ENCODE assay signal across 2 cellular contexts in the genomic region with DNA sequence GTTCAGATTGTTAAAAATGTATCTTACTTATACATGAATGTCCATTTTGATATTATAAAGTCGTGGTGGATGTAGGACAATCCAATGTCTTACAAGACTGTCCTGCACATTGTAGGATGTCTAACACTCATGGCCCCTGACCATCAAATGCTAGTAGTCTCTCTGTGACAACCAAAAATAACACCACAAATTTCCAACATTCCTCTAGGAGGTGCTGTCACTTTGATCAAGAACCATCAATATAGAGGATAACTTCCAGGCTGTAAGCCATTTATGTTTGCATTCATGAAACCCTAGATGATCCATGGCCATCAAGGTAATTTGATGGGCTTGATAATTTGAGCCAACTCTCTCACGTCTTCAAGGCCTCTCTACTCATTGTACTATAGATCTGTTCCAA.
TF ChIP-seq lines count a peak whose summit lies in the region.

No MANE protein-coding gene starts in this region.

TF ChIP-seq in HEK293, 187 proteins besides CTCF, POLR2A, EP300 and RAD21:
- peak; percentile 5; the same call in 1 of the 2 replicates for TF ChIP-seq ZNF654 (tag by site-specific recombination; IDR thresholded peaks at IDR 0.05; ENCODE audit: low read depth)
- no peak for TF ChIP-seq ZNF473 (tag by site-specific recombination; IDR thresholded peaks at IDR 0.05)
TF ChIP-seq in HEK293: peak in this region for 1.

TF ChIP-seq in K562, 482 proteins besides CTCF, POLR2A, EP300 and RAD21:
- no peak for TF ChIP-seq KLF6 (CRISPR knock-in tag; IDR thresholded peaks at IDR 0.05; ENCODE audit: borderline replicate concordance)
- TF ChIP-seq MGA (IDR thresholded peaks at IDR 0.05), result no peak
- TF ChIP-seq SLC30A9 (CRISPR knock-in tag; IDR thresholded peaks at IDR 0.05), result no peak
- no peak for TF ChIP-seq HNRNPK (IDR thresholded peaks at IDR 0.05; ENCODE audit: low read depth, low read length, poor library complexity, severe bottlenecking)
- TF ChIP-seq RBM25 (IDR thresholded peaks at IDR 0.05; ENCODE audit: low read depth, low read length, severe bottlenecking), result no peak
- no peak for TF ChIP-seq TSHZ1 (CRISPR knock-in tag; IDR thresholded peaks at IDR 0.05)
- no peak for TF ChIP-seq OTX1 (CRISPR knock-in tag; IDR thresholded peaks at IDR 0.05)
- no peak for TF ChIP-seq CREBBP (IDR thresholded peaks at IDR 0.05; ENCODE audit: low read depth, low read length)
- no peak for TF ChIP-seq ZNF507 (tag; conservative IDR thresholded peaks at IDR 0.05)
- TF ChIP-seq, protein P1, sequence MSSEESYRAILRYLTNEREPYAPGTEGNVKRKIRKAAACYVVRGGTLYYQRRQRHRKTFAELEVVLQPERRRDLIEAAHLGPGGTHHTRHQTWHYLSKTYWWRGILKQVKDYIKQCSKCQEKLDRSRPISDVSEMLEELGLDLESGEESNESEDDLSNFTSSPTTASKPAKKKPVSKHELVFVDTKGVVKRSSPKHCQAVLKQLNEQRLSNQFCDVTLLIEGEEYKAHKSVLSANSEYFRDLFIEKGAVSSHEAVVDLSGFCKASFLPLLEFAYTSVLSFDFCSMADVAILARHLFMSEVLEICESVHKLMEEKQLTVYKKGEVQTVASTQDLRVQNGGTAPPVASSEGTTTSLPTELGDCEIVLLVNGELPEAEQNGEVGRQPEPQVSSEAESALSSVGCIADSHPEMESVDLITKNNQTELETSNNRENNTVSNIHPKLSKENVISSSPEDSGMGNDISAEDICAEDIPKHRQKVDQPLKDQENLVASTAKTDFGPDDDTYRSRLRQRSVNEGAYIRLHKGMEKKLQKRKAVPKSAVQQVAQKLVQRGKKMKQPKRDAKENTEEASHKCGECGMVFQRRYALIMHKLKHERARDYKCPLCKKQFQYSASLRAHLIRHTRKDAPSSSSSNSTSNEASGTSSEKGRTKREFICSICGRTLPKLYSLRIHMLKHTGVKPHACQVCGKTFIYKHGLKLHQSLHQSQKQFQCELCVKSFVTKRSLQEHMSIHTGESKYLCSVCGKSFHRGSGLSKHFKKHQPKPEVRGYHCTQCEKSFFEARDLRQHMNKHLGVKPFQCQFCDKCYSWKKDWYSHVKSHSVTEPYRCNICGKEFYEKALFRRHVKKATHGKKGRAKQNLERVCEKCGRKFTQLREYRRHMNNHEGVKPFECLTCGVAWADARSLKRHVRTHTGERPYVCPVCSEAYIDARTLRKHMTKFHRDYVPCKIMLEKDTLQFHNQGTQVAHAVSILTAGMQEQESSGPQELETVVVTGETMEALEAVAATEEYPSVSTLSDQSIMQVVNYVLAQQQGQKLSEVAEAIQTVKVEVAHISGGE (CRISPR knock-in tag; IDR thresholded peaks at IDR 0.05), result no peak
- TF ChIP-seq RNF2 (IDR thresholded peaks at IDR 0.05), result no peak
- TF ChIP-seq ZNF780A (CRISPR knock-in tag; IDR thresholded peaks at IDR 0.05), result no peak
- TF ChIP-seq CBX5 (IDR thresholded peaks at IDR 0.05; ENCODE audit: borderline replicate concordance, low read depth), result no peak
- no peak for TF ChIP-seq PCBP1 (IDR thresholded peaks at IDR 0.05; ENCODE audit: low read depth, low read length, poor library complexity, severe bottlenecking)
- no peak for TF ChIP-seq CTBP1 (IDR thresholded peaks at IDR 0.05; ENCODE audit: borderline replicate concordance)
- TF ChIP-seq GTF2F1 (IDR thresholded peaks at IDR 0.05; ENCODE audit: low read depth, low read length), result no peak
- TF ChIP-seq ZNF347 (CRISPR knock-in tag; IDR thresholded peaks at IDR 0.05; ENCODE audit: low read depth), result no peak
- TF ChIP-seq, protein P2, sequence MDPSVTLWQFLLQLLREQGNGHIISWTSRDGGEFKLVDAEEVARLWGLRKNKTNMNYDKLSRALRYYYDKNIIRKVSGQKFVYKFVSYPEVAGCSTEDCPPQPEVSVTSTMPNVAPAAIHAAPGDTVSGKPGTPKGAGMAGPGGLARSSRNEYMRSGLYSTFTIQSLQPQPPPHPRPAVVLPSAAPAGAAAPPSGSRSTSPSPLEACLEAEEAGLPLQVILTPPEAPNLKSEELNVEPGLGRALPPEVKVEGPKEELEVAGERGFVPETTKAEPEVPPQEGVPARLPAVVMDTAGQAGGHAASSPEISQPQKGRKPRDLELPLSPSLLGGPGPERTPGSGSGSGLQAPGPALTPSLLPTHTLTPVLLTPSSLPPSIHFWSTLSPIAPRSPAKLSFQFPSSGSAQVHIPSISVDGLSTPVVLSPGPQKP (CRISPR knock-in tag; IDR thresholded peaks at IDR 0.05), result no peak
- TF ChIP-seq THRAP3 (IDR thresholded peaks at IDR 0.05; ENCODE audit: borderline replicate concordance), result no peak
